10 cellular contexts compared by ENCODE assay signal in the genomic region with DNA sequence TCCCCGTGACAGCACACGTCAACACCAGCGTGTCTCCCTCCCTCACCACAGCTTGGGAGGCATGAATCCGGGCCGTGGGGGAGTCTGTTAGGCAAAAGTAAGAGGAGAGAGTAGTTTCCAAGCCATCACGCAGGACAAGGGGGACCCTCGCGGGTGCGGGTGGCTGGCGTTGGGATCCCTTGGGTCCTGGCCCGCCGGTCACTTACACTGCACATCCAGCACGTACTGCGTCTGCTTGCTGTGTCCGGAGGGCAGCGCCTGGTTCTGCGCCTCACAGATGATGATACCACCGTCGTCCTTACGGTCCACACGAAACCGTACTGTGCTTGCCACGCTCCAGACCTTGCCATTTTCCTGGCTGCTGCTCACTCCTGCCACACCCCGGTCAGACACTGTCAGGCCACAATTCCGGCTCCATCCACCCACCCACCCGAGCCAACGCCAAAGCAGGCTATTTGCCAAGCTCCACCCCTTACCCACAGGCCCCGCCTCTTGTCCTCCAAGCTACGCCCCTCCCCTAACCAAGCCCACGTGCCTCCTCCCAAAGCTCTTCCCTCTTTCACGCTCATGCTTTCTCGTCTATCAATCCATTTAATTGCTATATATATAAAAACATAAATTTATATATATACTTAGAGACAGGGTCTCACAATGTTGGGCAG. TPM values are rescaled to one million over a fixed set of nuclear protein-coding genes. Genes with fewer than 3 reads are reported as not detected.
DNase-seq lines count a peak whose midpoint lies in the region; ATAC-seq lines count a peak whose summit lies in the region.
"Had no signal": no experiment of that assay in that cellular context is flagged by ENCODE, and none has a peak within 500 bp of the region (broad histone marks: within the 10 kb centered on the region; RNA-seq: fewer than 3 reads in every experiment).

No MANE protein-coding gene starts in this region.

- no peaks in the 10 kb centered on the region for H3K79me2 ChIP-seq in trophoblast cell (ENCODE audit: control insufficient read depth, insufficient read depth, low read length, poor library complexity)

- no peak overlapping the region for H3K27ac ChIP-seq in trophoblast cell (ENCODE audit: low read depth, low read length)
- H3K27ac ChIP-seq: BLaER1 treated with 17β-estradiol and CSF1 and Interleukin-3, amounts not matched to agents 10 nM and 100 nM had no signal

- no peak overlapping the region for H2BK120ac ChIP-seq in trophoblast cell (ENCODE audit: insufficient read depth, low read length, poor library complexity)

- H3K4ac ChIP-seq in trophoblast cell (ENCODE audit: low read depth, low read length) = no peak overlapping the region

- H3K79me1 ChIP-seq in trophoblast cell (ENCODE audit: low read length) = no peaks in the 10 kb centered on the region

- H3K18ac ChIP-seq in trophoblast cell (ENCODE audit: low read length) = no peak overlapping the region

- no peak overlapping the region for H2AFZ ChIP-seq in trophoblast cell (ENCODE audit: insufficient read depth, low read length, poor library complexity)

- H3K14ac ChIP-seq in trophoblast cell (ENCODE audit: low read length) = no peak overlapping the region

- no peaks in the 10 kb centered on the region for H3K36me3 ChIP-seq in trophoblast cell (ENCODE audit: control insufficient read depth in 1 of 2, insufficient read depth in 2 of 2, low read length in 2 of 2)

- H2AK5ac ChIP-seq in trophoblast cell (ENCODE audit: low read length) = no peak overlapping the region

- no peak overlapping the region for H4K8ac ChIP-seq in trophoblast cell (ENCODE audit: low read depth, low read length)

- no peak for ATAC-seq in activated naive CD8-positive, alpha-beta T cell treated with anti-CD3 and anti-CD28 coated beads, Interleukin-2, amount 50 U/mL, for 24 hours
- no peak for ATAC-seq in activated CD4-positive, CD25-positive, alpha-beta regulatory T cell treated with anti-CD3 and anti-CD28 coated beads, Interleukin-2, amount 50 U/mL, for 24 hours
- ATAC-seq: PC-3 had no signal

- no peaks in the 10 kb centered on the region for H3K9me3 Mint-ChIP-seq in activated naive CD8-positive, alpha-beta T cell treated with anti-CD3 and anti-CD28 coated beads, Interleukin-2, amount 50 U/mL, for 24 hours

- H3K9ac ChIP-seq in trophoblast cell (ENCODE audit: low read length) = no peak overlapping the region
- H3K9ac ChIP-seq: BLaER1 treated with 17β-estradiol and CSF1 and Interleukin-3, amounts not matched to agents 10 nM and 100 nM had no signal

- no peaks in the 10 kb centered on the region for H3K27me3 ChIP-seq in trophoblast cell (ENCODE audit: insufficient read depth, low read length)
- H3K27me3 ChIP-seq: BLaER1 treated with 17β-estradiol and CSF1 and Interleukin-3, amounts not matched to agents 10 nM and 100 nM had no signal

- H3K4me3 Mint-ChIP-seq in activated naive CD8-positive, alpha-beta T cell treated with anti-CD3 and anti-CD28 coated beads, Interleukin-2, amount 50 U/mL, for 24 hours = no peak overlapping the region

- DNase-seq in activated T-cell treated with anti-CD3 and anti-CD28 coated beads, Interleukin-2, amount 50 U/mL, for 48 hours = peak; percentile 42 to 48
- DNase-seq in activated T-cell treated with anti-CD3 and anti-CD28 coated beads for 4 hours (no peak), trophoblast cell (peak; percentile 35 to 58), AG08395 (ENCODE audit: low spot score) (no peak)
- DNase-seq in activated naive CD8-positive, alpha-beta T cell treated with anti-CD3 and anti-CD28 coated beads, Interleukin-2, amount 50 U/mL, for 24 hours = peak; percentile 37
- DNase-seq: NCI-H1092; PC-3; stimulated activated CD4-positive, alpha-beta T cell treated with anti-CD3 and anti-CD28 coated beads, Interleukin-12 subunit alpha, Interleukin-12 subunit beta, amount 100 ng/mL, for 4 hours had no signal

- H3K27ac Mint-ChIP-seq in activated naive CD8-positive, alpha-beta T cell treated with anti-CD3 and anti-CD28 coated beads, Interleukin-2, amount 50 U/mL, for 24 hours = no peak overlapping the region

- no peak overlapping the region for H3K4me2 ChIP-seq in trophoblast cell (ENCODE audit: low read length)
- H3K4me2 ChIP-seq: BLaER1 treated with 17β-estradiol and CSF1 and Interleukin-3, amounts not matched to agents 10 nM and 100 nM had no signal

- no peak overlapping the region for H4K12ac ChIP-seq in trophoblast cell (ENCODE audit: low read depth, low read length)

- no peak overlapping the region for H3K4me3 ChIP-seq in trophoblast cell (ENCODE audit: low read depth, low read length)
- H3K4me3 ChIP-seq: BLaER1 treated with 17β-estradiol and CSF1 and Interleukin-3, amounts not matched to agents 10 nM and 100 nM had no signal

- no peak overlapping the region for H4K91ac ChIP-seq in trophoblast cell (ENCODE audit: low read depth, low read length)

- no peaks in the 10 kb centered on the region for H3K36me3 Mint-ChIP-seq in activated naive CD8-positive, alpha-beta T cell treated with anti-CD3 and anti-CD28 coated beads, Interleukin-2, amount 50 U/mL, for 24 hours (ENCODE audit: low read depth)

- 100% methylated on average over 2 of the region's 32 CpGs for WGBS in trophoblast cell (ENCODE audit: extremely low coverage, insufficient coverage, insufficient read length)

- H3K23ac ChIP-seq in trophoblast cell (ENCODE audit: low read length) = no peak overlapping the region

- no peak overlapping the region for H2BK12ac ChIP-seq in trophoblast cell (ENCODE audit: low read length)

- H3K4me1 Mint-ChIP-seq in activated naive CD8-positive, alpha-beta T cell treated with anti-CD3 and anti-CD28 coated beads, Interleukin-2, amount 50 U/mL, for 24 hours = peaks cover 13% of the 10 kb centered on the region

- H3K27me3 Mint-ChIP-seq in activated naive CD8-positive, alpha-beta T cell treated with anti-CD3 and anti-CD28 coated beads, Interleukin-2, amount 50 U/mL, for 24 hours = peaks cover 2% of the 10 kb centered on the region

- peaks cover 6% of the 10 kb centered on the region for H3K9me3 ChIP-seq in trophoblast cell (ENCODE audit: insufficient read depth, low read depth, low read length)
- H3K9me3 ChIP-seq: BLaER1 treated with 17β-estradiol and CSF1 and Interleukin-3, amounts not matched to agents 10 nM and 100 nM had no signal

- H2BK5ac ChIP-seq in trophoblast cell (ENCODE audit: low read depth, low read length, poor library complexity) = no peak overlapping the region

- H3K4me1 ChIP-seq in trophoblast cell (ENCODE audit: control insufficient read depth in 1 of 2, insufficient read depth in 2 of 2, low read length in 2 of 2) = no peaks in the 10 kb centered on the region

RNA-seq across cellular contexts. Expression of gene ZNF428, which starts 6.6 kb away (rescaled TPM):
- polyA plus RNA-seq in trophoblast cell (2013) = 14.9 and 15.3 TPM in 2 replicates

RNA-seq across cellular contexts. Expression of gene CADM4, which starts 13.6 kb away (rescaled TPM):
- polyA plus RNA-seq in trophoblast cell (2013) = 5.5 and 5.8 TPM in 2 replicates

RNA-seq across cellular contexts. Expression of gene SRRM5, which starts 14.2 kb away (rescaled TPM):
- polyA plus RNA-seq in trophoblast cell (2013) = 0.27 and 0.29 TPM in 2 replicates

RNA-seq across cellular contexts. Expression of gene ZNF576, which starts 29.7 kb away (rescaled TPM):
- 11.1 and 12.1 TPM in 2 replicates for polyA plus RNA-seq in trophoblast cell (2013)

RNA-seq across cellular contexts. Expression of gene IRGQ, which starts 30.1 kb away (rescaled TPM):
- polyA plus RNA-seq in trophoblast cell (2013) = 12.5 and 12.7 TPM in 2 replicates

Comparison
In these comparisons a context has a peak if more than half of its experiments do, and no peak if none do; other contexts are left out.
1. DNase-seq: peak in activated T-cell treated with anti-CD3 and anti-CD28 coated beads, Interleukin-2, amount 50 U/mL, for 48 hours (2 of 2), activated naive CD8-positive, alpha-beta T cell treated with anti-CD3 and anti-CD28 coated beads, Interleukin-2, amount 50 U/mL, for 24 hours (single experiment) and trophoblast cell (2 of 2); none in activated T-cell treated with anti-CD3 and anti-CD28 coated beads for 4 hours (single experiment) and AG08395 (single experiment).